Comparison of ENCODE assay signal across 1 cellular context in the genomic region with DNA sequence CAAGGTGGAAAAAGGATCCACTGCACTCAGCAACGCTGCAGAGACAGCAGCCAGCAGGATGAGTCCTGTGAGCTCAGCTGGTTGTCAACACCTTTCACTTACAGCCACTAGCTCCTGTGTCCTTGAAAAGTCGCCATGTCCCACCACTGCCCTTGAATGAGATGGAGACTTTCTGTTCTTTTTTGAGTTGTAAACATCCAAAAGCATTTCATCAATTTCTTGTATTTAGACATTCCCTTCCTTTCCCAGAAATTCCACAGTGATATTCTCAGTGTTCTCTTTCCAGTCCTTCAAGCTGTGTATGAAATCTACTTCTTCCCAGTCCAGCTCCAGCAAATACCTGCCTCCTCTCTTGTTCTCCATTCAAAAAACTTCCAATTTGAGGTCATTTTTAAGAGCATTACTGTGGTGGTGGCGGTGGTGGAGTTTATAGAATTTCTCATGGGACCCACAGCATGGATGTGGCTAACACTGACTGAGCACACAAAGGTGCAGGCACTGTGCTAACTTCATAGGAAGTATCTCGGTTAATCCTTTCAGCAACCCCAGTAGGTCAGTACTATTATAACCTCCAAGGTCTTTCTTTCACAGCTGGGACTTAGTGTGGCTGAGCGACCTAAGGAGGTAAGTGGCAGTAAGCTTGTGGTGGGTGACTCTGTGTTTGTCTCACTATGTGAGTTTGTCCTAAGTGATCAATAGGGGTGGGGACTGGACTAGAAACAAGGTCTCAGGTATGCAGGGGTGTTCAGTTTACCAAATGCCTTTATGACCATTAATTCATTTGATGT.
TF ChIP-seq lines count a peak whose summit lies in the region.

No MANE protein-coding gene starts in this region.

TF ChIP-seq in IMR-90, 13 proteins besides CTCF, POLR2A, EP300 and RAD21 (continued from another document):
- TF ChIP-seq, protein P1, sequence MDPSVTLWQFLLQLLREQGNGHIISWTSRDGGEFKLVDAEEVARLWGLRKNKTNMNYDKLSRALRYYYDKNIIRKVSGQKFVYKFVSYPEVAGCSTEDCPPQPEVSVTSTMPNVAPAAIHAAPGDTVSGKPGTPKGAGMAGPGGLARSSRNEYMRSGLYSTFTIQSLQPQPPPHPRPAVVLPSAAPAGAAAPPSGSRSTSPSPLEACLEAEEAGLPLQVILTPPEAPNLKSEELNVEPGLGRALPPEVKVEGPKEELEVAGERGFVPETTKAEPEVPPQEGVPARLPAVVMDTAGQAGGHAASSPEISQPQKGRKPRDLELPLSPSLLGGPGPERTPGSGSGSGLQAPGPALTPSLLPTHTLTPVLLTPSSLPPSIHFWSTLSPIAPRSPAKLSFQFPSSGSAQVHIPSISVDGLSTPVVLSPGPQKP (IDR thresholded peaks at IDR 0.05; ENCODE audit: borderline replicate concordance, low read depth, low read length) = no peak
